In genomic region chr1:98677288-98677687, GRCh38 we compare ENCODE assay signal across 14 cellular contexts. TPM values are rescaled to one million over a fixed set of nuclear protein-coding genes. Genes with fewer than 3 reads are reported as not detected.
A peak's percentile ranks its signal among the peaks of the same experiment; 100 is the strongest.
DNase-seq lines count a peak whose midpoint lies in the region; ATAC-seq and TF ChIP-seq lines count a peak whose summit lies in the region.
"Had no signal": no experiment of that assay in that cellular context is flagged by ENCODE, and none has a peak within 500 bp of the region (broad histone marks: within the 10 kb centered on the region; RNA-seq: fewer than 3 reads in every experiment).

No MANE protein-coding gene starts in this region.

- H3K27ac ChIP-seq in H9 (ENCODE audit: insufficient read length, low read depth, low read length) (no peak overlapping the region), WERI-Rb-1 (no peak overlapping the region)
- H3K27ac ChIP-seq: neutrophil had no signal

- no peak overlapping the region for H3K56ac ChIP-seq in H9 (ENCODE audit: insufficient read length, low read depth, low read length)

- no peak for ATAC-seq in HG02759 (IDR thresholded peaks at IDR 0.05; ENCODE audit: unreplicated experiment)
- ATAC-seq: left colon had no signal

- peaks cover 24% of the 10 kb centered on the region for H3K36me3 Mint-ChIP-seq in nephron progenitor cell (ENCODE audit: low read depth)
- H3K36me3 Mint-ChIP-seq in H9 (ENCODE audit: insufficient read depth in 1 of 3, low read depth in 3 of 3): peaks cover 13 to 16% (median 15%) of the 10 kb centered on the region in 3 experiments; a peak in 6 of 7 replicates

- no peak overlapping the region for H3K4me3 ChIP-seq in WERI-Rb-1 (ENCODE audit: low read depth, low read length)

- H2AFZ ChIP-seq in H9 (ENCODE audit: low read length): no peak overlapping the region

- no peak overlapping the region for H2BK20ac ChIP-seq in H9 (ENCODE audit: low read depth, low read length, poor library complexity, severe bottlenecking)

- H3K36me3 ChIP-seq in WERI-Rb-1: no peaks in the 10 kb centered on the region
- H3K36me3 ChIP-seq: neutrophil had no signal

- no peak overlapping the region for H3K4ac ChIP-seq in H9 (ENCODE audit: low read depth, low read length)

- no peak overlapping the region for H4K91ac ChIP-seq in H9 (ENCODE audit: insufficient read length, low read depth, low read length)

- no peak overlapping the region for H4K5ac ChIP-seq in H9 (ENCODE audit: insufficient read length, low read depth, low read length)

- H3K23me2 ChIP-seq in H9 (ENCODE audit: insufficient read length, low read depth, low read length, poor library complexity, severe bottlenecking): no peaks in the 10 kb centered on the region

- H3K4me1 ChIP-seq in H9 (ENCODE audit: insufficient read depth, low read length): no peaks in the 10 kb centered on the region

- TF ChIP-seq CTCF in nephron progenitor cell (IDR thresholded peaks at IDR 0.05) (no peak), H9 (conservative IDR thresholded peaks at IDR 0.05) (no peak), WERI-Rb-1 (IDR thresholded peaks at IDR 0.05; ENCODE audit: low read depth, low read length) (no peak)

- H3K4me1 Mint-ChIP-seq in nephron progenitor cell (peaks cover 5% of the 10 kb centered on the region), H9 (peaks cover 12 to 19% of the 10 kb centered on the region in 2 experiments)
- H3K4me1 Mint-ChIP-seq: activated B cell treated with CpG ODN at 0.5 μM for 24 hours had no signal

- peaks cover 13% of the 10 kb centered on the region for H3K9me3 Mint-ChIP-seq in nephron progenitor cell
- peaks cover 5 to 8% of the 10 kb centered on the region in 2 experiments; a peak in 2 of 5 replicates for H3K9me3 Mint-ChIP-seq in H9

- no peak overlapping the region for H2BK120ac ChIP-seq in H9 (ENCODE audit: low read depth, low read length, poor library complexity, severe bottlenecking)

- H3T11ph ChIP-seq in H9 (ENCODE audit: low read length): no peak overlapping the region

- no peak overlapping the region for H2BK15ac ChIP-seq in H9 (ENCODE audit: low read depth, low read length)

- no CpG with 5 or more reads among the region's 4 CpGs for WGBS in H9 (ENCODE audit: extremely low coverage, insufficient read length, low lambda C conversion rate)

- H3K79me2 ChIP-seq in H9 (ENCODE audit: insufficient read depth, low read length): no peaks in the 10 kb centered on the region

- peak; percentile 13 for DNase-seq in ELR (ENCODE audit: low read depth)
- peak; percentile 21 to 76 for DNase-seq in NCI-H2081 (lab: John Stamatoyannopoulos, UW)
- DNase-seq in astrocyte of the hippocampus (ENCODE audit: low read depth, low spot score): peak; percentile 84
- DNase-seq in nephron progenitor cell: no peak
- no peak for DNase-seq in H9
- DNase-seq in activated CD4-positive, CD25-positive, alpha-beta regulatory T cell treated with anti-CD3 and anti-CD28 coated beads, Interleukin-2, amount 50 U/mL, for 72 hours: no peak
- DNase-seq in WERI-Rb-1: no peak
- DNase-seq: activated B cell treated with CpG ODN at 0.5 μM for 24 hours; activated T-cell treated with anti-CD3 and anti-CD28 coated beads, Interleukin-2, amount 50 U/mL, for 48 hours; left colon; NCI-H1694 treated with DMSO at 0.1 percent for 48 hours; RPMI8226 had no signal

- H3K27me3 ChIP-seq in H9 (ENCODE audit: insufficient read depth, low read length): no peaks in the 10 kb centered on the region
- H3K27me3 ChIP-seq in WERI-Rb-1 (ENCODE audit: insufficient read depth, low read depth, severe bottlenecking): no peaks in the 10 kb centered on the region
- H3K27me3 ChIP-seq: neutrophil had no signal

- no peak overlapping the region for H3K18ac ChIP-seq in H9 (ENCODE audit: insufficient read length, low read depth, low read length)

- H3K14ac ChIP-seq in H9 (ENCODE audit: insufficient read depth, low read length): no peak overlapping the region

- peak overlapping the region; percentile 18 for H3K27ac Mint-ChIP-seq in nephron progenitor cell
- H3K27ac Mint-ChIP-seq in H9: peak overlapping the region in 1 of 3 experiments; percentile 92; a peak in 3 of 7 replicates
- H3K27ac Mint-ChIP-seq: activated B cell treated with CpG ODN at 0.5 μM for 24 hours had no signal

- no peak overlapping the region for H4K8ac ChIP-seq in H9 (replicated peaks; ENCODE audit: insufficient read length, low read depth, low read length)

- no peak overlapping the region for H2BK12ac ChIP-seq in H9 (ENCODE audit: insufficient read length, low read depth, low read length)

- H3K4me3 Mint-ChIP-seq in nephron progenitor cell (no peak overlapping the region), H9 (no peak overlapping the region)
- H3K4me3 Mint-ChIP-seq: activated B cell treated with CpG ODN at 0.5 μM for 24 hours had no signal

- no peaks in the 10 kb centered on the region for H4K20me1 ChIP-seq in H9 (ENCODE audit: control insufficient read depth, insufficient read depth, insufficient read length)

- no peaks in the 10 kb centered on the region for H3K79me1 ChIP-seq in H9 (ENCODE audit: insufficient read depth, low read depth, low read length, poor library complexity, severe bottlenecking)

- H2AK5ac ChIP-seq in H9 (ENCODE audit: insufficient read length, low read length): no peak overlapping the region

- H3K4me2 ChIP-seq in H9 (ENCODE audit: insufficient read depth, insufficient read length, low read length): no peak overlapping the region

- H3K9ac ChIP-seq in H9 (ENCODE audit: extremely low read depth, insufficient read length, low read length): no peak overlapping the region

- H3K23ac ChIP-seq in H9 (ENCODE audit: insufficient read length, low read depth, low read length): no peak overlapping the region

- H2BK5ac ChIP-seq in H9 (ENCODE audit: insufficient read length, low read length): no peak overlapping the region

- H3K9me3 ChIP-seq in H9 (ENCODE audit: control insufficient read depth, low read depth, low read length) (no peaks in the 10 kb centered on the region), WERI-Rb-1 (ENCODE audit: severe bottlenecking) (no peaks in the 10 kb centered on the region)
- H3K9me3 ChIP-seq: neutrophil had no signal

- no peaks in the 10 kb centered on the region for H3K27me3 Mint-ChIP-seq in nephron progenitor cell (ENCODE audit: low read depth, poor library complexity)
- no peaks in the 10 kb centered on the region for H3K27me3 Mint-ChIP-seq in H9 (ENCODE audit: low read depth)
- H3K27me3 Mint-ChIP-seq: activated B cell treated with CpG ODN at 0.5 μM for 24 hours had no signal

RNA-seq across cellular contexts. Expression of gene SNX7, which starts 15.8 kb away (rescaled TPM):
- total RNA-seq in H9 (2021): 23.8 and 24.7 TPM in 2 replicates
- total RNA-seq: activated B cell treated with CpG ODN at 0.5 μM for 24 hours had no signal

Comparison
In these comparisons a context has a peak if more than half of its experiments do, and no peak if none do; other contexts are left out.
1. DNase-seq: peak in ELR (single experiment), NCI-H2081 (2 of 2) and astrocyte of the hippocampus (single experiment); none in nephron progenitor cell (single experiment), H9 (single experiment), activated CD4-positive, CD25-positive, alpha-beta regulatory T cell treated with anti-CD3 and anti-CD28 coated beads, Interleukin-2, amount 50 U/mL, for 72 hours (single experiment) and WERI-Rb-1 (single experiment).